ENCODE assay signal across 1 cellular context in the genomic region with DNA sequence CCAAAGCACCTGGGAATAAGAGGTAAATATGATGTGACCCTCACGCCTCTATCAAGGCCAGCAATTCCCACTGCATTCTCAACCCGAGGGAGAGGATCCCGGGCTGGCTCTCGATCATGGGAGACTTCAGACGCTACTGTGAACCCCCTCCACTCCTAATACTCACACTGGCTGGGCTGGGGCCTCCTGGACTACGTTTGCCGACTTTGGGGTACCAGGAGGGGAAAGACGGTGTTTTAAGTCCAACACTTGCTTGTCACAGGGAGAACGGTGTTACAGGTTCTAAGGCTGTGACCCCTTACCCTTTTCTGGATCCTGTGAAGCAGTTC.
TF ChIP-seq lines count a peak whose summit lies in the region.

No MANE protein-coding gene starts in this region.

TF ChIP-seq in SK-N-SH, 30 proteins besides CTCF, POLR2A, EP300 and RAD21 (continued from another document):
- TF ChIP-seq, protein P1, sequence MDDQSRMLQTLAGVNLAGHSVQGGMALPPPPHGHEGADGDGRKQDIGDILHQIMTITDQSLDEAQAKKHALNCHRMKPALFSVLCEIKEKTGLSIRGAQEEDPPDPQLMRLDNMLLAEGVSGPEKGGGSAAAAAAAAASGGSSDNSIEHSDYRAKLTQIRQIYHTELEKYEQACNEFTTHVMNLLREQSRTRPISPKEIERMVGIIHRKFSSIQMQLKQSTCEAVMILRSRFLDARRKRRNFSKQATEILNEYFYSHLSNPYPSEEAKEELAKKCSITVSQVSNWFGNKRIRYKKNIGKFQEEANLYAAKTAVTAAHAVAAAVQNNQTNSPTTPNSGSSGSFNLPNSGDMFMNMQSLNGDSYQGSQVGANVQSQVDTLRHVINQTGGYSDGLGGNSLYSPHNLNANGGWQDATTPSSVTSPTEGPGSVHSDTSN (IDR thresholded peaks at IDR 0.05): no peak
- TF ChIP-seq GABPA (IDR thresholded peaks at IDR 0.05; ENCODE audit: low read depth): no peak
- TF ChIP-seq TEAD4 (IDR thresholded peaks at IDR 0.05; ENCODE audit: borderline replicate concordance, insufficient read depth): no peak
- TF ChIP-seq, protein P2, sequence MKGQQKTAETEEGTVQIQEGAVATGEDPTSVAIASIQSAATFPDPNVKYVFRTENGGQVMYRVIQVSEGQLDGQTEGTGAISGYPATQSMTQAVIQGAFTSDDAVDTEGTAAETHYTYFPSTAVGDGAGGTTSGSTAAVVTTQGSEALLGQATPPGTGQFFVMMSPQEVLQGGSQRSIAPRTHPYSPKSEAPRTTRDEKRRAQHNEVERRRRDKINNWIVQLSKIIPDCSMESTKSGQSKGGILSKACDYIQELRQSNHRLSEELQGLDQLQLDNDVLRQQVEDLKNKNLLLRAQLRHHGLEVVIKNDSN (IDR thresholded peaks at IDR 0.05; ENCODE audit: borderline replicate concordance, low read depth): no peak
- no peak for TF ChIP-seq TAF1 (IDR thresholded peaks at IDR 0.05; ENCODE audit: borderline replicate concordance, low read depth, low read length)
- TF ChIP-seq NRF1 (IDR thresholded peaks at IDR 0.05; ENCODE audit: low read depth, low read length): no peak
- no peak for TF ChIP-seq TCF12 (IDR thresholded peaks at IDR 0.05)
